Comparison of ENCODE assay signal across 1 cellular context in the genomic region with DNA sequence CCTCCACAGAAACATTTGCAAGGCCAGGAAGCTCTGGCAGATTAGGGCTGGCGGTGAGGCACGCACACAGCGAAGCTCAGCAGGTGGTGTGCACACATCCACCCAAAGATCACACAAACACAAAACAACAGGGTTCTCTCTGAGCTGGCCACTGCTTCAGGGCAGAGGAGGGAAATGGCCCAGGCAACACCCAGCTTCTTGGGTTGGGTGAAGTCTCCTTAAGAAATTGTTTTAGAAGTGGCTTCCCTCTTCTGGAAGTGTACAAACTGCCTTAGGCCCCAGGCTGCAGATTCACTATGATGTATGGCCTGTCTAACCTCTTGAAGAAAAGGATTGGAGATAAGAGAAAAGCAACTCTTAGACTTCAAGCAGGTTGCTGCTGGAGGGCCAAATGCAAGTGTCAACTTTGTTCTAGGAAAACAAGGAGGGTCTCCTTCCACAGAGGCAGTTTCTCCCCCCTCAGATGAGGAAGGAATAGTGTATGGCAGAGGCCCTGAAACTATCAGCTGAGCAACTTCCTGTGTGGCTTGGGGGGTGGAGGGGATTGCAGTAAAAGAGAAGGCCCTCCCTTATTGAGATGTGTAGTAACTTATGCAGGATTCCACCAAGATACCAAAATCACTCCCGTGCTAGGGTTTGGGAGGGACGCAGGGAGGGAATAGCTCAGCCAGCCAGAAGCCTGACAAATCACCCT.
TF ChIP-seq lines count a peak whose summit lies in the region.

No MANE protein-coding gene starts in this region.

TF ChIP-seq in K562, 482 proteins besides CTCF, POLR2A, EP300 and RAD21 (continued from another document and continues in another):
- TF ChIP-seq PKNOX1 (IDR thresholded peaks at IDR 0.05) (peak; percentile 78), CBX5 (IDR thresholded peaks at IDR 0.05; ENCODE audit: borderline replicate concordance, low read depth) (no peak), MAFF (IDR thresholded peaks at IDR 0.05; ENCODE audit: low read length) (no peak), ZFP30 (CRISPR knock-in tag; IDR thresholded peaks at IDR 0.05; ENCODE audit: borderline replicate concordance) (no peak), KLF6 (CRISPR knock-in tag; IDR thresholded peaks at IDR 0.05; ENCODE audit: borderline replicate concordance) (no peak), ZBTB11 (CRISPR knock-in tag; IDR thresholded peaks at IDR 0.05) (peak in 1 of 3 experiments; percentile 48; a peak in 1 of 6 replicates), ZNF165 (CRISPR knock-in tag; IDR thresholded peaks at IDR 0.05; ENCODE audit: borderline replicate concordance) (no peak), TBP (optimal IDR thresholded peaks at IDR 0.05; ENCODE audit: low read depth, low read length) (peak; percentile 46), MYNN (IDR thresholded peaks at IDR 0.05) (no peak), MYNN (CRISPR knock-in tag; IDR thresholded peaks at IDR 0.05) (no peak), ZNF766 (CRISPR knock-in tag; conservative IDR thresholded peaks at IDR 0.05) (0 out of 2 replicates have a peak, but pooled peaks have one; percentile 38), TAL1 (IDR thresholded peaks at IDR 0.05) (no peak), MNT (conservative IDR thresholded peaks at IDR 0.05) (peak in 1 of 2 experiments; percentile 48; a peak in 1 of 4 replicates), MTA3 (IDR thresholded peaks at IDR 0.05; ENCODE audit: borderline replicate concordance) (no peak), ZBTB1 (CRISPR knock-in tag; IDR thresholded peaks at IDR 0.05; ENCODE audit: borderline replicate concordance, low read depth) (no peak), RB1 (IDR thresholded peaks at IDR 0.05; ENCODE audit: low read depth) (no peak), ARID1B (IDR thresholded peaks at IDR 0.05) (peak; percentile 44), ZNF639 (CRISPR knock-in tag; conservative IDR thresholded peaks at IDR 0.05 in 1 of 2, IDR thresholded peaks at IDR 0.05 in 1 of 2) (0 out of 4 replicates have a peak, but pooled peaks of 1 of the 2 experiments have one; percentile 43), MGA (IDR thresholded peaks at IDR 0.05) (peak; percentile 97), XRCC5 (IDR thresholded peaks at IDR 0.05; ENCODE audit: low read depth, low read length) (no peak; the same call in 1 of the 2 replicates), ZNF655 (CRISPR knock-in tag; IDR thresholded peaks at IDR 0.05) (no peak), SMARCE1 (IDR thresholded peaks at IDR 0.05) (0 out of 2 replicates have a peak, but pooled peaks have one; percentile 53), ZNF644 (tag; IDR thresholded peaks at IDR 0.05; ENCODE audit: low read depth) (peak; percentile 40; the same call in 1 of the 2 replicates), ELF1 (tag; IDR thresholded peaks at IDR 0.05) (no peak)
- TF ChIP-seq, protein P1, sequence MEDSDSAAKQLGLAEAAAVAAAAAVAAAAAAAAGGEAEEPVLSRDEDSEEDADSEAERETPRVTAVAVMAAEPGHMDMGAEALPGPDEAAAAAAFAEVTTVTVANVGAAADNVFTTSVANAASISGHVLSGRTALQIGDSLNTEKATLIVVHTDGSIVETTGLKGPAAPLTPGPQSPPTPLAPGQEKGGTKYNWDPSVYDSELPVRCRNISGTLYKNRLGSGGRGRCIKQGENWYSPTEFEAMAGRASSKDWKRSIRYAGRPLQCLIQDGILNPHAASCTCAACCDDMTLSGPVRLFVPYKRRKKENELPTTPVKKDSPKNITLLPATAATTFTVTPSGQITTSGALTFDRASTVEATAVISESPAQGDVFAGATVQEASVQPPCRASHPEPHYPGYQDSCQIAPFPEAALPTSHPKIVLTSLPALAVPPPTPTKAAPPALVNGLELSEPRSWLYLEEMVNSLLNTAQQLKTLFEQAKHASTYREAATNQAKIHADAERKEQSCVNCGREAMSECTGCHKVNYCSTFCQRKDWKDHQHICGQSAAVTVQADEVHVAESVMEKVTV (CRISPR knock-in tag; IDR thresholded peaks at IDR 0.05): peak; percentile 20; the same call in 1 of the 2 replicates
- TF ChIP-seq, protein P2, sequence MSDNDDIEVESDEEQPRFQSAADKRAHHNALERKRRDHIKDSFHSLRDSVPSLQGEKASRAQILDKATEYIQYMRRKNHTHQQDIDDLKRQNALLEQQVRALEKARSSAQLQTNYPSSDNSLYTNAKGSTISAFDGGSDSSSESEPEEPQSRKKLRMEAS (CRISPR knock-in tag; IDR thresholded peaks at IDR 0.05): peak; percentile 44; the same call in 1 of the 2 replicates
